9 cellular contexts compared by ENCODE assay signal in the genomic region with DNA sequence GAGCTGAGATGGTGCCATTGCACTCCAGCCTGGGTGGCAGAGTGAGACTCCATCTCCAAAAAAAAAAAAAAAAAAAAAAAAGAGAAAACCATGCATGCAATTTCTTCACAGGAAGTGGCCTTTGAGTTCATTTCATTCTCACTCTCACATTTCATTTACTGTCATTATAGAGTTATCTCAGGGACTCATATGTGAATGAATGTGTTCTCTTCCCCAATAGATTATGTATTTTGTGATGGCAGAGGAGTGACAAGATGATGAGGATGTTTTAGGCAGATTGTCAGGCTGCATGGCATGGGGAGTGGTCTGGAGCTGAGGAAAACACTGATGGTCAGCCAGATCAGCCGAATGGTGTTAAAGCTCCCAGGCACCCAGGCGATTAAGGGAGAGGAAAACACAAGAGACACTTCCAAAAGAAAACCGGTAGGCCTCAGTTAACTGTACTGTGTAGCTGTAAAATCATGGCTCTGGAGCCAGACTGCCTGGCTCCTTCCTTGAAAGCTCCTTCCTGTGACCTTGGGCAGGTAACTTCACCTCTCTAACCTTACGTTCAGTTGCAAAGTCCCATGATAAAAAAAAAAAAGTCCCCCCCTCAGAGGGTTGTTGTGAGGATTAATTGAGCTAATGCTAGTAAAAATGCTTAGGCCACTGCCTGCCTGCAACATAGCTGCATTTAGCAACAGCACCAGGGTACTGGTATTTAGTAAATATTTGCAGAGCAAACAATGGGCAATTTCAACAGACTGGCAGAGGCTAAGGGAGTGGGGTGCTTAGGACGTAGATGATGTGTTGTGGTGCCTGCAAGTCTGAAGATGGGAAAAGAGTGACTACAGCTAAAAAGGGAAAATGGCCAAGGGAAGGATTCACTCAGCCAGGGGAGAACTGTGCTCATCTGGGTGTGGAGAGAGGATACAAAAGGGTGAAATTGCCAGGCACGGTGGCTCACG. TPM values are rescaled to one million over a fixed set of nuclear protein-coding genes. Genes with fewer than 3 reads are reported as not detected.
DNase-seq lines count a peak whose midpoint lies in the region; ATAC-seq and TF ChIP-seq lines count a peak whose summit lies in the region.
"Had no signal": no experiment of that assay in that cellular context is flagged by ENCODE, and none has a peak within 500 bp of the region (broad histone marks: within the 10 kb centered on the region; RNA-seq: fewer than 3 reads in every experiment).

No MANE protein-coding gene starts in this region.

- no peaks in the 10 kb centered on the region for H3K9me3 ChIP-seq in CD4-positive, alpha-beta memory T cell (ENCODE audit: control insufficient read depth in 1 of 2, low read length in 2 of 2)
- H3K9me3 ChIP-seq in HUES48 (ENCODE audit: control insufficient read depth, insufficient read depth, low read length) (no peaks in the 10 kb centered on the region), lower lobe of right lung (no peaks in the 10 kb centered on the region)
- H3K9me3 ChIP-seq: SJCRH30 had no signal

- H3K36me3 Mint-ChIP-seq in CD4-positive, alpha-beta memory T cell = peaks cover 9 to 30% of the 10 kb centered on the region in 2 donors
- peaks cover 19% of the 10 kb centered on the region for H3K36me3 Mint-ChIP-seq in T-helper 2 cell treated with Interferon-gamma antibody and Interleukin-4, amounts not matched to agents 5 μg/mL and 100 μg/mL, for 36 hours (ENCODE audit: low read depth)

- peak overlapping the region in 4 of 7 donors; percentile 50 to 79 (median 68) for H3K27ac Mint-ChIP-seq in CD4-positive, alpha-beta memory T cell
- H3K27ac Mint-ChIP-seq in T-helper 2 cell treated with Interferon-gamma antibody and Interleukin-4, amounts not matched to agents 5 μg/mL and 100 μg/mL, for 36 hours = peak overlapping the region; percentile 81

- H3K4me1 ChIP-seq in CD4-positive, alpha-beta memory T cell (ENCODE audit: insufficient read depth, low read length) = peaks cover 34% of the 10 kb centered on the region
- peaks cover 46% of the 10 kb centered on the region for H3K4me1 ChIP-seq in HUES48 (ENCODE audit: control insufficient read depth, insufficient read depth, low read length)
- H3K4me1 ChIP-seq in lower lobe of right lung = peaks cover 55% of the 10 kb centered on the region
- no peaks in the 10 kb centered on the region for H3K4me1 ChIP-seq in foreskin keratinocyte
- H3K4me1 ChIP-seq: SJCRH30 had no signal

- H3K27me3 ChIP-seq in CD4-positive, alpha-beta memory T cell (ENCODE audit: insufficient read depth, low read length) = no peaks in the 10 kb centered on the region
- H3K27me3 ChIP-seq in HUES48 (ENCODE audit: control insufficient read depth, insufficient read depth, low read length) (no peaks in the 10 kb centered on the region), lower lobe of right lung (ENCODE audit: low read depth) (no peaks in the 10 kb centered on the region), foreskin keratinocyte (no peaks in the 10 kb centered on the region)
- H3K27me3 ChIP-seq: SJCRH30 had no signal

- H3K4me1 Mint-ChIP-seq in CD4-positive, alpha-beta memory T cell = peaks cover 22 to 53% (median 33%) of the 10 kb centered on the region in 4 donors
- H3K4me1 Mint-ChIP-seq in T-helper 2 cell treated with Interferon-gamma antibody and Interleukin-4, amounts not matched to agents 5 μg/mL and 100 μg/mL, for 36 hours (ENCODE audit: low read depth) = peaks cover 46% of the 10 kb centered on the region

- no peak overlapping the region for H3K4me3 ChIP-seq in CD4-positive, alpha-beta memory T cell (ENCODE audit: low read length in 2 of 2)
- no peak overlapping the region for H3K4me3 ChIP-seq in HUES48 (ENCODE audit: low read depth, low read length)
- no peak overlapping the region for H3K4me3 ChIP-seq in lower lobe of right lung
- H3K4me3 ChIP-seq: SJCRH30 had no signal

- no peak for DNase-seq in CD4-positive, alpha-beta memory T cell
- DNase-seq in T-helper 2 cell treated with Interferon-gamma antibody and Interleukin-4, amounts not matched to agents 5 μg/mL and 100 μg/mL, for 36 hours (ENCODE audit: low spot score) = no peak
- DNase-seq in lower lobe of right lung (no peak), foreskin melanocyte (no peak), foreskin keratinocyte (no peak), SW480 (ENCODE audit: low spot score) (no peak)
- DNase-seq: SJCRH30 had no signal

- POLR2A ChIA-PET in CD4-positive, alpha-beta memory T cell (lab: Charles Lee; ENCODE audit: partially characterized antibody) = interaction anchor here (8.7 kb wide), 1 partner anchor 7 kb away, joined by 265 read pairs; a partner anchor contains a TSS

- TF ChIP-seq CTCF in lower lobe of right lung (IDR thresholded peaks at IDR 0.05) = no peak
- TF ChIP-seq CTCF in foreskin keratinocyte (conservative IDR thresholded peaks at IDR 0.05) = no peak

- intact Hi-C loops in CD4-positive, alpha-beta memory T cell (cut with micrococcal nuclease) = no loop called here
- intact Hi-C loops in lower lobe of right lung (cut with DNase I) = no loop called here

- no peak overlapping the region for H3K4me3 Mint-ChIP-seq in CD4-positive, alpha-beta memory T cell
- peak overlapping the region; percentile 26 for H3K4me3 Mint-ChIP-seq in T-helper 2 cell treated with Interferon-gamma antibody and Interleukin-4, amounts not matched to agents 5 μg/mL and 100 μg/mL, for 36 hours

- CTCF ChIA-PET in CD4-positive, alpha-beta memory T cell (lab: Charles Lee; ENCODE audit: partially characterized antibody) = interaction anchor here (0.7 to 4.1 kb wide), 3 partner anchors 14 to 49 kb away, joined by 3 to 20 read pairs (median 3); no protein-coding TSS in a partner anchor

- peak; percentile 87 to 90 for ATAC-seq in lower lobe of right lung
- ATAC-seq in foreskin keratinocyte = no peak
- no peak for ATAC-seq in GM19351 (IDR thresholded peaks at IDR 0.05; ENCODE audit: unreplicated experiment)

- H3K27me3 Mint-ChIP-seq in CD4-positive, alpha-beta memory T cell = no peaks in the 10 kb centered on the region
- no peaks in the 10 kb centered on the region for H3K27me3 Mint-ChIP-seq in T-helper 2 cell treated with Interferon-gamma antibody and Interleukin-4, amounts not matched to agents 5 μg/mL and 100 μg/mL, for 36 hours (ENCODE audit: low read depth)

- no peak overlapping the region for H3K9ac ChIP-seq in HUES48 (ENCODE audit: low read depth, low read length)

- H3K36me3 ChIP-seq in CD4-positive, alpha-beta memory T cell (ENCODE audit: insufficient read depth, low read length) = peaks cover 4% of the 10 kb centered on the region
- H3K36me3 ChIP-seq in HUES48 (ENCODE audit: control insufficient read depth, insufficient read depth, low read length) (peaks cover 30% of the 10 kb centered on the region), lower lobe of right lung (peaks cover 17% of the 10 kb centered on the region)
- H3K36me3 ChIP-seq: SJCRH30 had no signal

- H3K9me3 Mint-ChIP-seq in CD4-positive, alpha-beta memory T cell = peaks cover 0 to 1% (median 0%) of the 10 kb centered on the region in 8 donors
- H3K9me3 Mint-ChIP-seq in T-helper 2 cell treated with Interferon-gamma antibody and Interleukin-4, amounts not matched to agents 5 μg/mL and 100 μg/mL, for 36 hours = no peaks in the 10 kb centered on the region

- H3K27ac ChIP-seq in CD4-positive, alpha-beta memory T cell (ENCODE audit: low read depth, low read length) = no peak overlapping the region
- H3K27ac ChIP-seq in HUES48 (ENCODE audit: low read depth, low read length) (peak overlapping the region; percentile 69), lower lobe of right lung (peak overlapping the region; percentile 64), foreskin keratinocyte (no peak overlapping the region)
- H3K27ac ChIP-seq: SJCRH30 had no signal

RNA-seq across cellular contexts. Expression of a gene that starts 6.9 kb away (rescaled TPM):
- 10 to 100 TPM; 28.7 to 30.4 TPM for total RNA-seq in CD4-positive, alpha-beta memory T cell
- 10 to 100 TPM; 13.1 to 15.6 TPM for polyA plus RNA-seq in CD4-positive, alpha-beta memory T cell
- 27.5 TPM for total RNA-seq in lower lobe of right lung
- total RNA-seq in foreskin keratinocyte = 7.1 and 8.1 TPM in 2 replicates
- 6.4 and 8.6 TPM in 2 replicates for polyA plus RNA-seq in foreskin keratinocyte

RNA-seq across cellular contexts. Expression of a gene that starts 8.6 kb away (rescaled TPM):
- 10 to 100 TPM; 20.2 to 21.8 TPM for total RNA-seq in CD4-positive, alpha-beta memory T cell
- 10 to 100 TPM in 1 of 2 donors, 1 to 10 TPM in 1; 9.0 to 12.5 TPM for polyA plus RNA-seq in CD4-positive, alpha-beta memory T cell
- total RNA-seq in lower lobe of right lung = 15.1 TPM
- 0.95 and 1.0 TPM in 2 replicates for total RNA-seq in foreskin keratinocyte
- 0.93 and 0.94 TPM in 2 replicates for polyA plus RNA-seq in foreskin keratinocyte

RNA-seq across cellular contexts. Expression of a gene that starts 35.2 kb away (rescaled TPM):
- total RNA-seq in CD4-positive, alpha-beta memory T cell = 10 to 100 TPM; 17.0 to 19.3 TPM
- polyA plus RNA-seq in CD4-positive, alpha-beta memory T cell = 1 to 10 TPM; 6.8 to 9.4 TPM
- 15.4 TPM for total RNA-seq in lower lobe of right lung
- 12.0 and 12.3 TPM in 2 replicates for total RNA-seq in foreskin keratinocyte
- 4.3 and 5.5 TPM in 2 replicates for polyA plus RNA-seq in foreskin keratinocyte

Comparison
In these comparisons a context has a peak if more than half of its experiments do, and no peak if none do; other contexts are left out.
1. H3K27ac ChIP-seq: peak in HUES48 (single experiment) and lower lobe of right lung (single experiment); none in CD4-positive, alpha-beta memory T cell (single experiment) and foreskin keratinocyte (single experiment).
2. ATAC-seq: peak in lower lobe of right lung (2 of 2); none in foreskin keratinocyte (single experiment) and GM19351 (single experiment).